Comparison of ENCODE assay signal across 10 cellular contexts in genomic region chr9:110101531-110102161, GRCh38.
DNase-seq lines count a peak whose midpoint lies in the region; ATAC-seq and TF ChIP-seq lines count a peak whose summit lies in the region.
"Had no signal": no experiment of that assay in that cellular context is flagged by ENCODE, and none has a peak within 500 bp of the region (broad histone marks: within the 10 kb centered on the region; RNA-seq: fewer than 3 reads in every experiment).

No MANE protein-coding gene starts in this region.

- H3K27ac Mint-ChIP-seq in activated CD4-positive, alpha-beta T cell treated with anti-CD3 and anti-CD28 coated beads, Interleukin-2, amount 10 ng/mL, durations not matched to agents 24 days and 14 days: no peak overlapping the region
- H3K27ac Mint-ChIP-seq: natural killer cell treated with Interleukin-12 subunit alpha and Interleukin-12 subunit beta and Interleukin-15 and Interleukin-18, amount 100 ng/mL, for 72 hours had no signal

- H2AFZ ChIP-seq in SU-DHL-6 (ENCODE audit: low read depth, low read length, severe bottlenecking): no peak overlapping the region

- DNase-seq in activated CD4-positive, alpha-beta T cell treated with anti-CD3 and anti-CD28 coated beads, Interleukin-2, amount 10 ng/mL, durations not matched to agents 24 days and 14 days: no peak
- no peak for DNase-seq in substantia nigra (lab: John Stamatoyannopoulos, UW)
- DNase-seq in dermis blood vessel endothelial cell: no peak
- DNase-seq: foreskin keratinocyte had no signal

- H3K9me2 ChIP-seq in SU-DHL-6 (replicated peaks; ENCODE audit: insufficient read depth, low read length): no peaks in the 10 kb centered on the region

- no peaks in the 10 kb centered on the region for H4K20me1 ChIP-seq in BLaER1 treated with 17β-estradiol and CSF1 and Interleukin-3, amounts not matched to agents 10 nM and 100 nM
- peaks cover 31% of the 10 kb centered on the region; the same call in 1 of the 2 replicates for H4K20me1 ChIP-seq in SU-DHL-6 (ENCODE audit: low read depth, low read length)

- H3K9ac ChIP-seq in BLaER1 treated with 17β-estradiol and CSF1 and Interleukin-3, amounts not matched to agents 10 nM and 100 nM: no peak overlapping the region
- H3K9ac ChIP-seq in SU-DHL-6 (ENCODE audit: low read length): no peak overlapping the region

- H3F3A ChIP-seq in SU-DHL-6 (ENCODE audit: insufficient read depth): peaks cover 6% of the 10 kb centered on the region; the same call in 1 of the 2 replicates

- H3K4me1 Mint-ChIP-seq in activated CD4-positive, alpha-beta T cell treated with anti-CD3 and anti-CD28 coated beads, Interleukin-2, amount 10 ng/mL, durations not matched to agents 24 days and 14 days: peaks cover 25% of the 10 kb centered on the region

- peaks cover 0 to 8% (median 0%) of the 10 kb centered on the region in 11 experiments; a peak in 2 of 22 replicates for H3K27me3 ChIP-seq in BLaER1 treated with 17β-estradiol and CSF1 and Interleukin-3, amounts not matched to agents 10 nM and 100 nM
- H3K27me3 ChIP-seq in SU-DHL-6 (ENCODE audit: low read length): no peaks in the 10 kb centered on the region
- H3K27me3 ChIP-seq: foreskin keratinocyte had no signal

- no peaks in the 10 kb centered on the region for H3K27me3 Mint-ChIP-seq in activated CD4-positive, alpha-beta T cell treated with anti-CD3 and anti-CD28 coated beads, Interleukin-2, amount 10 ng/mL, durations not matched to agents 24 days and 14 days
- H3K27me3 Mint-ChIP-seq: natural killer cell treated with Interleukin-12 subunit alpha and Interleukin-12 subunit beta and Interleukin-15 and Interleukin-18, amount 100 ng/mL, for 72 hours had no signal

- peaks cover 0 to 11% (median 6%) of the 10 kb centered on the region in 10 experiments; a peak in 5 of 20 replicates for H3K4me1 ChIP-seq in BLaER1 treated with 17β-estradiol and CSF1 and Interleukin-3, amounts not matched to agents 10 nM and 100 nM
- H3K4me1 ChIP-seq: foreskin keratinocyte had no signal

- no peaks in the 10 kb centered on the region for H3K9me3 Mint-ChIP-seq in activated CD4-positive, alpha-beta T cell treated with anti-CD3 and anti-CD28 coated beads, Interleukin-2, amount 10 ng/mL, durations not matched to agents 24 days and 14 days
- H3K9me3 Mint-ChIP-seq: natural killer cell treated with Interleukin-12 subunit alpha and Interleukin-12 subunit beta and Interleukin-15 and Interleukin-18, amount 100 ng/mL, for 72 hours had no signal

- H3K4me3 Mint-ChIP-seq in activated CD4-positive, alpha-beta T cell treated with anti-CD3 and anti-CD28 coated beads, Interleukin-2, amount 10 ng/mL, durations not matched to agents 24 days and 14 days: no peak overlapping the region
- H3K4me3 Mint-ChIP-seq: natural killer cell treated with Interleukin-12 subunit alpha and Interleukin-12 subunit beta and Interleukin-15 and Interleukin-18, amount 100 ng/mL, for 72 hours had no signal

- TF ChIP-seq CTCF in SU-DHL-6 (IDR thresholded peaks at IDR 0.05; ENCODE audit: insufficient read depth, low read length, poor library complexity, severe bottlenecking): no peak

- H3K4me3 ChIP-seq in BLaER1 treated with 17β-estradiol and CSF1 and Interleukin-3, amounts not matched to agents 10 nM and 100 nM: no peak overlapping the region
- H3K4me3 ChIP-seq in SU-DHL-6 (ENCODE audit: insufficient read depth, low read length, poor library complexity, severe bottlenecking): no peak overlapping the region

- intact Hi-C loops in activated CD4-positive, alpha-beta T cell treated with anti-CD3 and anti-CD28 coated beads, Interleukin-2, amount 10 ng/mL, durations not matched to agents 24 days and 14 days (cut with micrococcal nuclease): no loop called here

- no peak overlapping the region for H3K27ac ChIP-seq in BLaER1 treated with 17β-estradiol and CSF1 and Interleukin-3, amounts not matched to agents 10 nM and 100 nM
- H3K27ac ChIP-seq in SU-DHL-6 (ENCODE audit: low read depth, low read length) (peak overlapping the region; percentile 6; the same call in 1 of the 2 replicates), substantia nigra (ENCODE audit: low read depth, low read length, poor library complexity, severe bottlenecking) (no peak overlapping the region)
- H3K27ac ChIP-seq: foreskin keratinocyte had no signal

- H3K9me3 ChIP-seq in BLaER1 treated with 17β-estradiol and CSF1 and Interleukin-3, amounts not matched to agents 10 nM and 100 nM (replicated peaks in 1 of 11): no peaks in the 10 kb centered on the region
- no peaks in the 10 kb centered on the region for H3K9me3 ChIP-seq in SU-DHL-6 (ENCODE audit: insufficient read depth, low read length)

- no peaks in the 10 kb centered on the region for H3K36me3 ChIP-seq in BLaER1 treated with 17β-estradiol and CSF1 and Interleukin-3, amounts not matched to agents 10 nM and 100 nM
- H3K36me3 ChIP-seq in SU-DHL-6 (ENCODE audit: low read length): peaks cover 18% of the 10 kb centered on the region; the same call in 1 of the 2 replicates

- H3K4me2 ChIP-seq in BLaER1 treated with 17β-estradiol and CSF1 and Interleukin-3, amounts not matched to agents 10 nM and 100 nM: peak overlapping the region in 6 of 11 experiments; percentile 8 to 52 (median 14); a peak in 9 of 22 replicates
- H3K4me2 ChIP-seq in SU-DHL-6 (ENCODE audit: low read depth, low read length, poor library complexity, severe bottlenecking): no peak overlapping the region

- H3K36me3 Mint-ChIP-seq in activated CD4-positive, alpha-beta T cell treated with anti-CD3 and anti-CD28 coated beads, Interleukin-2, amount 10 ng/mL, durations not matched to agents 24 days and 14 days (ENCODE audit: low read depth): peaks cover 14% of the 10 kb centered on the region
- H3K36me3 Mint-ChIP-seq: natural killer cell treated with Interleukin-12 subunit alpha and Interleukin-12 subunit beta and Interleukin-15 and Interleukin-18, amount 100 ng/mL, for 72 hours had no signal

- peaks cover 86% of the 10 kb centered on the region for H3K79me2 ChIP-seq in SU-DHL-6 (ENCODE audit: insufficient read depth, low read length)

- peak; percentile 82 for ATAC-seq in GM19372 (IDR thresholded peaks at IDR 0.05; ENCODE audit: low read depth, unreplicated experiment)
- ATAC-seq in HG03025 (IDR thresholded peaks at IDR 0.05; ENCODE audit: low FRiP score, unreplicated experiment): peak; percentile 78
- ATAC-seq in SK-N-SH treated with all-trans-retinoic acid at 6 μM for 48 hours: no peak
- ATAC-seq: foreskin keratinocyte; natural killer cell treated with Interleukin-12 subunit alpha and Interleukin-12 subunit beta and Interleukin-15 and Interleukin-18, amount 100 ng/mL, for 72 hours had no signal

TF ChIP-seq in SK-N-SH treated with all-trans-retinoic acid at 6 μM for 48 hours, 23 proteins besides CTCF, POLR2A, EP300 and RAD21:
- TF ChIP-seq ZNF70 (CRISPR knock-in tag; IDR thresholded peaks at IDR 0.05) (no peak), ZC3H10 (CRISPR knock-in tag; IDR thresholded peaks at IDR 0.05) (no peak), ARNTL (CRISPR knock-in tag; IDR thresholded peaks at IDR 0.05; ENCODE audit: borderline replicate concordance, low read depth) (no peak), ISL1 (CRISPR knock-in tag; IDR thresholded peaks at IDR 0.05) (no peak), TOX (CRISPR knock-in tag; IDR thresholded peaks at IDR 0.05; ENCODE audit: borderline replicate concordance) (no peak), ZNF8 (CRISPR knock-in tag; IDR thresholded peaks at IDR 0.05) (no peak), OSR1 (CRISPR knock-in tag; IDR thresholded peaks at IDR 0.05) (no peak), CREB5 (CRISPR knock-in tag; IDR thresholded peaks at IDR 0.05; ENCODE audit: low read depth) (no peak), SNAI2 (CRISPR knock-in tag; IDR thresholded peaks at IDR 0.05) (no peak), PPARA (CRISPR knock-in tag; IDR thresholded peaks at IDR 0.05; ENCODE audit: borderline replicate concordance) (no peak), ZNF565 (CRISPR knock-in tag; conservative IDR thresholded peaks at IDR 0.05; ENCODE audit: low read depth) (no peak)
